In the genomic region with DNA sequence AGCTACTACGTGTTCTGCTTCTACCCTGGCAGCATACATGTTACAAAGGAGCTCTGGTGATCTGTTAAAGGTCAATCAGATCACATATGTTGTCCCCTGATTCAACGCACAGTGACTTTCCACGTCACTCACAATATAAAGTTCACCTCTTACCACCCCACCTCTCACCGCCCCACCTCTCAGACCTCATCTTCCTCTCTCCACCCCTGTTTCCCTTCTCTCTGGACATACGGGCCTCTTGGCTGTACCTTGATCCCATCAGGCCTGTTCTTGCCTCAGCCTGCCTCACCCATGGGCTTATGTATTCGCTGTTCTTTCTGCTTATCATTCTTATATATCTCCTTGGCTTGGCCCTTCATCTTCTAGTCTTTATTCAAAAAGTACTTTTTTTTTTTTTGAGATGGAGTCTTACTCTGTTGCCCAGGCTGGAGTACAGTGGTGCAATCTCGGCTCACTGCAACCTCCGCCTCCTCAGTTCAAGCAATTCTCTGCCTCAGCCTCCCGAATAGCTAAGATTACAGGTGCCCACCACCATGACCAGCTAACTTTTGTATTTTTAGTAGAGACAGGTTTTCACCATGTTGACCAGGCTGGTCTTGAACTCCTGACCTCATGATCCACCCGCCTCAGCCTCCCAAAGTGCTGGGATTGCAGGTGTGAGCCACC, we compare ENCODE assay signal across 1 cellular context. TPM values are rescaled to one million over a fixed set of nuclear protein-coding genes. Genes with fewer than 3 reads are reported as not detected.
"Had no signal": no experiment of that assay in that cellular context is flagged by ENCODE, and none has a peak within 500 bp of the region (broad histone marks: within the 10 kb centered on the region; RNA-seq: fewer than 3 reads in every experiment).

No MANE protein-coding gene starts in this region.

RNA-seq across cellular contexts. Expression of a gene that starts 50.2 kb away (rescaled TPM):
- polyA plus RNA-seq: IgD-negative memory B cell had no signal
